21 cellular contexts compared by ENCODE assay signal in the genomic region with DNA sequence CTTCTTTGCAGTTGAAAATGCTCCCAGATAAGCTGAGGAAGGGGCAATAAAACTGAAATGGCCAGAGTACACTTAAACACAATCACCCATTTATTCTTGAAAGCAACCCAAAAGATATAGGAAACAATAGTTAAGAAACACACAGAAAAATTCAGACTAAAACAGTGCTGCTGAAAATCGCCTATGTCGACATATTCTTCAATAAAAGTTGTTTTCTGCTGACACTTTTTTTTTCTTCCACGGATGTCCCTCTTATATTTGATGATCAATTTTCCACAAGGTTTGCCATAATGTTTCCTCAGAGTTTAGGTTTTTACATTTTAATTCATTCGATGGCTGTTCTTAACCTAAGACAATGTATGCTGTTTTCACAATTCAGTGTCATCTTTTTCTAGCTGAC.
DNase-seq lines count a peak whose midpoint lies in the region; ATAC-seq, FAIRE-seq and TF ChIP-seq lines count a peak whose summit lies in the region.
"Had no signal": no experiment of that assay in that cellular context is flagged by ENCODE, and none has a peak within 500 bp of the region (broad histone marks: within the 10 kb centered on the region; RNA-seq: fewer than 3 reads in every experiment).

No MANE protein-coding gene starts in this region.

- H3K4me1 ChIP-seq in A549 (no peaks in the 10 kb centered on the region), IMR-90 (ENCODE audit: control insufficient read depth, insufficient read depth, low read length) (peaks cover 4% of the 10 kb centered on the region; the same call in 1 of the 2 replicates)
- H3K4me1 ChIP-seq: Caco-2 had no signal

- H3K27me3 Mint-ChIP-seq in dendritic cell treated with granulocyte-macrophage colony-stimulating factor and Interleukin-4, amounts not matched to agents 40 ng/mL and 50 ng/mL, for 4 days: peaks cover 9% of the 10 kb centered on the region

- dilution Hi-C loops in IMR-90 (cut with HindIII; ENCODE audit: low sequenced_read_pairs, unreplicated experiment): no loop called here

- no peaks in the 10 kb centered on the region for H3K36me3 Mint-ChIP-seq in dendritic cell treated with granulocyte-macrophage colony-stimulating factor and Interleukin-4, amounts not matched to agents 40 ng/mL and 50 ng/mL, for 4 days (ENCODE audit: low read depth)
- H3K36me3 Mint-ChIP-seq: CD8-positive, alpha-beta T cell had no signal

- no peak overlapping the region for H2BK5ac ChIP-seq in IMR-90 (ENCODE audit: low read depth, low read length, poor library complexity, severe bottlenecking)

- no peaks in the 10 kb centered on the region for H3K36me3 ChIP-seq in IMR-90 (ENCODE audit: control insufficient read depth, insufficient read depth, low read length)
- H3K36me3 ChIP-seq: BLaER1 treated with 17β-estradiol and CSF1 and Interleukin-3, amounts not matched to agents 10 nM and 100 nM had no signal

- no peaks in the 10 kb centered on the region for H3K79me1 ChIP-seq in IMR-90 (ENCODE audit: low read depth in 1 of 2, low read length in 2 of 2)

- TF ChIP-seq EP300 in A549 (IDR thresholded peaks at IDR 0.05): no peak

- H3K4me1 Mint-ChIP-seq in dendritic cell treated with granulocyte-macrophage colony-stimulating factor and Interleukin-4, amounts not matched to agents 40 ng/mL and 50 ng/mL, for 4 days (ENCODE audit: low read depth): peaks cover 7% of the 10 kb centered on the region
- H3K4me1 Mint-ChIP-seq: B cell had no signal

- H3K4me2 ChIP-seq in A549 (no peak overlapping the region), IMR-90 (ENCODE audit: low read depth, low read length) (no peak overlapping the region)
- H3K4me2 ChIP-seq: BLaER1 treated with 17β-estradiol and CSF1 and Interleukin-3, amounts not matched to agents 10 nM and 100 nM had no signal

- no peak overlapping the region for H2BK20ac ChIP-seq in IMR-90 (ENCODE audit: low read depth, low read length)

- H3K4me3 Mint-ChIP-seq in dendritic cell treated with granulocyte-macrophage colony-stimulating factor and Interleukin-4, amounts not matched to agents 40 ng/mL and 50 ng/mL, for 4 days: no peak overlapping the region
- H3K4me3 Mint-ChIP-seq: B cell; CD4-positive, alpha-beta T cell; CD8-positive, alpha-beta T cell had no signal

- DNase-seq in A549 (ENCODE audit: low read depth in 1 of 2, low spot score in 1 of 2): no peak
- no peak for DNase-seq in IMR-90
- no peak for DNase-seq in NCI-H1930 (lab: John Stamatoyannopoulos, UW)
- DNase-seq: 8988T; AML-193; Caco-2; Calu3; CD4-positive, alpha-beta T cell; CD8-positive, alpha-beta T cell; DMS79 treated with DMSO at 0.1 percent for 48 hours; GF-D8 had no signal

- H2AK5ac ChIP-seq in IMR-90 (ENCODE audit: low read depth, low read length): no peak overlapping the region

- no peak overlapping the region for H2AFZ ChIP-seq in IMR-90 (replicated peaks; ENCODE audit: low read length, poor library complexity)

- 7% methylated on average over 4 of the region's 4 CpGs for whole genome bisulfite sequencing in A549 (ENCODE audit: missing lambda C conversion rate)
- no CpG with 5 or more reads among the region's 4 CpGs for WGBS in IMR-90 (ENCODE audit: extremely low coverage in 2 of 2, insufficient read length in 1 of 2), 2 experiments

- H3K9me1 ChIP-seq in IMR-90 (ENCODE audit: insufficient read depth, low read length): no peaks in the 10 kb centered on the region

- H3K9ac ChIP-seq in IMR-90 (ENCODE audit: low read depth, low read length): no peak overlapping the region
- H3K9ac ChIP-seq: BLaER1 treated with 17β-estradiol and CSF1 and Interleukin-3, amounts not matched to agents 10 nM and 100 nM had no signal

- intact Hi-C loops in IMR-90 (cut with micrococcal nuclease): loop anchor here (10.0 kb wide), 1 partner anchor 332 kb away; no protein-coding TSS in a partner anchor
- intact Hi-C loops in dendritic cell treated with granulocyte-macrophage colony-stimulating factor and Interleukin-4, amounts not matched to agents 40 ng/mL and 50 ng/mL, for 4 days (cut with micrococcal nuclease): no loop called here

- H3K27ac ChIP-seq in A549 (no peak overlapping the region), IMR-90 (ENCODE audit: insufficient read depth, low read length) (no peak overlapping the region)
- H3K27ac ChIP-seq: BLaER1 treated with 17β-estradiol and CSF1 and Interleukin-3, amounts not matched to agents 10 nM and 100 nM; C4-2B had no signal

- BruUV-seq in IMR-90 (replicated peaks; lab: Mats Ljungman, UMichigan): no TSS peak

- no peak overlapping the region for H2BK120ac ChIP-seq in IMR-90 (ENCODE audit: low read depth, low read length)

- in situ Hi-C loops in IMR-90 (cut with MboI; ENCODE audit: low sequenced_read_pairs): no loop called here

- H4K8ac ChIP-seq in IMR-90 (ENCODE audit: low read depth in 2 of 2, low read length in 2 of 2): no peak overlapping the region

- H2AK9ac ChIP-seq in IMR-90 (replicated peaks; ENCODE audit: low read depth, low read length, poor library complexity): no peak overlapping the region

- no peaks in the 10 kb centered on the region for H3K9me3 Mint-ChIP-seq in dendritic cell treated with granulocyte-macrophage colony-stimulating factor and Interleukin-4, amounts not matched to agents 40 ng/mL and 50 ng/mL, for 4 days
- H3K9me3 Mint-ChIP-seq: CD4-positive, alpha-beta T cell; CD8-positive, alpha-beta T cell had no signal

- H3K27me3 ChIP-seq in IMR-90 (ENCODE audit: control insufficient read depth, insufficient read depth, low read length): peaks cover 1% of the 10 kb centered on the region; the same call in 1 of the 2 replicates
- H3K27me3 ChIP-seq: BLaER1 treated with 17β-estradiol and CSF1 and Interleukin-3, amounts not matched to agents 10 nM and 100 nM had no signal

- no peaks in the 10 kb centered on the region for H4K20me1 ChIP-seq in IMR-90 (ENCODE audit: insufficient read depth, low read length)
- H4K20me1 ChIP-seq: BLaER1 treated with 17β-estradiol and CSF1 and Interleukin-3, amounts not matched to agents 10 nM and 100 nM had no signal

- no peak overlapping the region for H3K4ac ChIP-seq in IMR-90 (ENCODE audit: low read depth, low read length)

- H3K14ac ChIP-seq in IMR-90 (replicated peaks; ENCODE audit: low read depth, low read length): no peak overlapping the region

- H3K9me3 ChIP-seq in A549 (no peaks in the 10 kb centered on the region), IMR-90 (ENCODE audit: control insufficient read depth, insufficient read depth, low read length) (no peaks in the 10 kb centered on the region)
- H3K9me3 ChIP-seq: BLaER1 treated with 17β-estradiol and CSF1 and Interleukin-3, amounts not matched to agents 10 nM and 100 nM; Caco-2 had no signal

- CTCF ChIA-PET in A549 (lab: Yijun Ruan, JAX): no interaction called here
- CTCF ChIA-PET in IMR-90 (lab: Yijun Ruan, JAX): no interaction called here

- POLR2A ChIA-PET in A549 (lab: Yijun Ruan, JAX) (no interaction called here), IMR-90 (lab: Charles Lee; ENCODE audit: unreplicated experiment) (no interaction called here)

- no peak overlapping the region for H2BK15ac ChIP-seq in IMR-90 (ENCODE audit: low read depth, low read length)

- no peak overlapping the region for H3K18ac ChIP-seq in IMR-90 (ENCODE audit: low read depth, low read length)

- H3K4me3 ChIP-seq in A549 (no peak overlapping the region), IMR-90 (ENCODE audit: insufficient read depth, low read depth, low read length) (no peak overlapping the region)
- H3K4me3 ChIP-seq: BLaER1 treated with 17β-estradiol and CSF1 and Interleukin-3, amounts not matched to agents 10 nM and 100 nM had no signal

- H3K27ac Mint-ChIP-seq in dendritic cell treated with granulocyte-macrophage colony-stimulating factor and Interleukin-4, amounts not matched to agents 40 ng/mL and 50 ng/mL, for 4 days: peak overlapping the region; percentile 2
- H3K27ac Mint-ChIP-seq: B cell; CD4-positive, alpha-beta T cell; CD8-positive, alpha-beta T cell had no signal

- TF ChIP-seq RAD21 in A549 (conservative IDR thresholded peaks at IDR 0.05 in 1 of 2, IDR thresholded peaks at IDR 0.05 in 1 of 2) (no peak), IMR-90 (IDR thresholded peaks at IDR 0.05; ENCODE audit: low read length) (no peak)

- H4K91ac ChIP-seq in IMR-90 (ENCODE audit: insufficient read depth, low read depth, low read length): no peak overlapping the region

- no peak for TF ChIP-seq POLR2A in A549 (IDR thresholded peaks at IDR 0.05; ENCODE audit: low read length)
- no peak for TF ChIP-seq POLR2A in IMR-90 (IDR thresholded peaks at IDR 0.05; ENCODE audit: low read depth, low read length)

- no peak overlapping the region for H3K56ac ChIP-seq in IMR-90 (ENCODE audit: extremely low read depth, insufficient read depth, low read length)

- no peak overlapping the region for H3K23ac ChIP-seq in IMR-90 (ENCODE audit: low read depth, low read length)

- no peak for FAIRE-seq in A549 (lab: Jason Lieb, UNC)
- FAIRE-seq: A204.1, D721Med, G401.6, GM12891, GM19239 had no signal

- ATAC-seq in A549 (no peak), IMR-90 (ENCODE audit: low read depth) (no peak), HG03520 (IDR thresholded peaks at IDR 0.05; ENCODE audit: unreplicated experiment) (no peak)
- ATAC-seq: CD8-positive, alpha-beta T cell had no signal

- H4K5ac ChIP-seq in IMR-90 (ENCODE audit: low read depth, low read length): no peak overlapping the region

- TF ChIP-seq CTCF in A549 (IDR thresholded peaks at IDR 0.05) (no peak), IMR-90 (conservative IDR thresholded peaks at IDR 0.05; ENCODE audit: low read depth, low read length) (no peak)

TF ChIP-seq in A549, 52 proteins besides CTCF, POLR2A, EP300 and RAD21 (continues in another document):
- TF ChIP-seq, protein P1, sequence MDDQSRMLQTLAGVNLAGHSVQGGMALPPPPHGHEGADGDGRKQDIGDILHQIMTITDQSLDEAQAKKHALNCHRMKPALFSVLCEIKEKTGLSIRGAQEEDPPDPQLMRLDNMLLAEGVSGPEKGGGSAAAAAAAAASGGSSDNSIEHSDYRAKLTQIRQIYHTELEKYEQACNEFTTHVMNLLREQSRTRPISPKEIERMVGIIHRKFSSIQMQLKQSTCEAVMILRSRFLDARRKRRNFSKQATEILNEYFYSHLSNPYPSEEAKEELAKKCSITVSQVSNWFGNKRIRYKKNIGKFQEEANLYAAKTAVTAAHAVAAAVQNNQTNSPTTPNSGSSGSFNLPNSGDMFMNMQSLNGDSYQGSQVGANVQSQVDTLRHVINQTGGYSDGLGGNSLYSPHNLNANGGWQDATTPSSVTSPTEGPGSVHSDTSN (IDR thresholded peaks at IDR 0.05): no peak
- TF ChIP-seq BHLHE40 (IDR thresholded peaks at IDR 0.05; ENCODE audit: low read depth, low read length): no peak

TF ChIP-seq in IMR-90, 13 proteins besides CTCF, POLR2A, EP300 and RAD21 (continues in another document):
- TF ChIP-seq MXI1 (IDR thresholded peaks at IDR 0.05; ENCODE audit: borderline replicate concordance, low read depth, low read length): no peak
- TF ChIP-seq FOS (IDR thresholded peaks at IDR 0.05; ENCODE audit: low read depth, low read length): no peak
- no peak for TF ChIP-seq NFE2L2 (IDR thresholded peaks at IDR 0.05; ENCODE audit: low read depth, low read length)
- peak; percentile 94 for TF ChIP-seq MAFK (IDR thresholded peaks at IDR 0.05; ENCODE audit: low read depth, low read length)
- TF ChIP-seq BHLHE40 (IDR thresholded peaks at IDR 0.05; ENCODE audit: low read depth, low read length): no peak
